ENCODE assay signal across 8 cellular contexts in genomic region chr12:108728820-108729611, GRCh38. TPM values are rescaled to one million over a fixed set of nuclear protein-coding genes. Genes with fewer than 3 reads are reported as not detected.
A peak's percentile ranks its signal among the peaks of the same experiment; 100 is the strongest.
DNase-seq lines count a peak whose midpoint lies in the region; ATAC-seq and TF ChIP-seq lines count a peak whose summit lies in the region.

No MANE protein-coding gene starts in this region.

- CTCF ChIA-PET in activated CD4-positive, alpha-beta T cell treated with anti-CD3 and anti-CD28 coated beads for 36 hours (lab: Charles Lee) = interaction anchor here (1.6 to 2.2 kb wide), 2 partner anchors 38 to 74 kb away, joined by 6 to 7 read pairs; no protein-coding TSS in a partner anchor

- H3K4me3 Mint-ChIP-seq in activated CD4-positive, alpha-beta T cell treated with anti-CD3 and anti-CD28 coated beads for 36 hours = peak overlapping the region; percentile 88

- H3K4me1 ChIP-seq in thymus (ENCODE audit: control insufficient read depth, insufficient read depth, low read length) = peaks cover 19% of the 10 kb centered on the region
- peaks cover 7% of the 10 kb centered on the region for H3K4me1 ChIP-seq in effector memory CD4-positive, alpha-beta T cell (ENCODE audit: control insufficient read depth, insufficient read depth, low read length, poor library complexity, severe bottlenecking)

- TF ChIP-seq CTCF in kidney epithelial cell (IDR thresholded peaks at IDR 0.05; ENCODE audit: insufficient read depth, low read length, poor library complexity, severe bottlenecking) = no peak

- H3K4me1 Mint-ChIP-seq in activated CD4-positive, alpha-beta T cell treated with anti-CD3 and anti-CD28 coated beads for 36 hours = peaks cover 47% of the 10 kb centered on the region

- 87% methylated on average over 9 of the region's 9 CpGs for WGBS in thymus

- intact Hi-C loops in activated CD4-positive, alpha-beta T cell treated with anti-CD3 and anti-CD28 coated beads for 36 hours (cut with DNase I, micrococcal nuclease) = loop anchor here in 1 of 2 experiments (2.0 kb wide), 1 partner anchor 64 kb away; no protein-coding TSS in a partner anchor

- H3K27me3 Mint-ChIP-seq in activated CD4-positive, alpha-beta T cell treated with anti-CD3 and anti-CD28 coated beads for 36 hours = no peaks in the 10 kb centered on the region

- H3K9me3 ChIP-seq in thymus (ENCODE audit: control insufficient read depth) = no peaks in the 10 kb centered on the region
- no peaks in the 10 kb centered on the region for H3K9me3 ChIP-seq in effector memory CD4-positive, alpha-beta T cell (ENCODE audit: control insufficient read depth, low read length)

- H3K4me3 ChIP-seq in kidney epithelial cell (ENCODE audit: low read depth, low read length) (peak overlapping the region; percentile 98), thymus (ENCODE audit: low read length) (peak overlapping the region; percentile 83)
- H3K4me3 ChIP-seq in effector memory CD4-positive, alpha-beta T cell (ENCODE audit: insufficient read depth, low read depth, low read length, poor library complexity, severe bottlenecking) = no peak overlapping the region

- no peaks in the 10 kb centered on the region for H3K27me3 ChIP-seq in kidney epithelial cell (ENCODE audit: control insufficient read depth, insufficient read depth, low read length)
- H3K27me3 ChIP-seq in thymus (ENCODE audit: control insufficient read depth, insufficient read depth) = no peaks in the 10 kb centered on the region
- H3K27me3 ChIP-seq in effector memory CD4-positive, alpha-beta T cell (replicated peaks; ENCODE audit: control insufficient read depth, insufficient read depth, low read length, poor library complexity, severe bottlenecking) = no peaks in the 10 kb centered on the region

- POLR2A ChIA-PET in activated CD4-positive, alpha-beta T cell treated with anti-CD3 and anti-CD28 coated beads for 36 hours (lab: Charles Lee) = no interaction called here

- DNase-seq in activated CD4-positive, alpha-beta T cell treated with anti-CD3 and anti-CD28 coated beads for 36 hours = no peak
- DNase-seq in activated CD4-positive, alpha-beta T cell treated with anti-CD3 and anti-CD28 coated beads for 1 hour = no peak
- DNase-seq in astrocyte of the hippocampus (ENCODE audit: low read depth, low spot score) = peak; percentile 35
- DNase-seq in kidney epithelial cell (ENCODE audit: low read depth) = no peak
- DNase-seq in MV-4-11 (lab: John Stamatoyannopoulos, UW) = no peak
- no peak for DNase-seq in HuH-7 (ENCODE audit: low spot score)
- no peak for DNase-seq in effector memory CD4-positive, alpha-beta T cell

- H3K36me3 ChIP-seq in kidney epithelial cell (ENCODE audit: control insufficient read depth, insufficient read depth, low read length) (no peaks in the 10 kb centered on the region), thymus (ENCODE audit: control insufficient read depth, insufficient read depth) (no peaks in the 10 kb centered on the region)
- no peaks in the 10 kb centered on the region for H3K36me3 ChIP-seq in effector memory CD4-positive, alpha-beta T cell (ENCODE audit: control insufficient read depth, insufficient read depth, low read length)

- no peak overlapping the region for H3K27ac Mint-ChIP-seq in activated CD4-positive, alpha-beta T cell treated with anti-CD3 and anti-CD28 coated beads for 36 hours

- H3K27ac ChIP-seq in thymus (ENCODE audit: low read depth) = no peak overlapping the region
- no peak overlapping the region for H3K27ac ChIP-seq in effector memory CD4-positive, alpha-beta T cell (ENCODE audit: insufficient read depth, low read length, poor library complexity, severe bottlenecking)

- no peaks in the 10 kb centered on the region for H3K36me3 Mint-ChIP-seq in activated CD4-positive, alpha-beta T cell treated with anti-CD3 and anti-CD28 coated beads for 36 hours (ENCODE audit: low read depth)

- H3K9me3 Mint-ChIP-seq in activated CD4-positive, alpha-beta T cell treated with anti-CD3 and anti-CD28 coated beads for 36 hours (ENCODE audit: low read depth) = no peaks in the 10 kb centered on the region

- ATAC-seq in activated CD4-positive, alpha-beta T cell treated with anti-CD3 and anti-CD28 coated beads for 36 hours = no peak

RNA-seq across cellular contexts. Expression of gene CORO1C, which starts 2.3 kb away (rescaled TPM):
- 10 to 100 TPM; 83.5 to 90.8 TPM for total RNA-seq in activated CD4-positive, alpha-beta T cell treated with anti-CD3 and anti-CD28 coated beads for 36 hours
- 164 TPM in 2 replicates for total RNA-seq in kidney epithelial cell
- polyA plus RNA-seq in thymus = 35.4 TPM
